ENCODE assay signal across 23 cellular contexts in the genomic region with DNA sequence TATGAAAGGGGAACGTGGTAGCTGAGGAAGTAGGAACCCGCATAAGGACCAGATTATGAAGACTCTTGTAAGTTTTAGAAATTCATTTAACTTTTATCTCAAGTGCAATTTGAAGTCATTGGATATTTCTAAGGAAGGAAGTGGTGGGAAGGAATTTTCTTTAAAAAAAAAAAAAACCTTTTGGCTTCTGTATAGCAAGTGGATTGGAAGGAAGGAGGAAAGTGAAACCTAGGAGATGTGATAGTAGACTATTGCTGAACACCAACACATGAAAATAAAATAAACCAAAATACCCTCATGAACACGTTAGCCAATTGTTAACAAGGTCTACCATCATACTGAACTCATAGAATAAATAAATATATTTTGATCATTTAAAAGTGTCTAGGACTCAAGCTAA.
"Had no signal": no experiment of that assay in that cellular context is flagged by ENCODE, and none has a peak within 500 bp of the region (broad histone marks: within the 10 kb centered on the region; RNA-seq: fewer than 3 reads in every experiment).

No MANE protein-coding gene starts in this region.

- H2AFZ ChIP-seq: neural progenitor cell had no signal

- DNase-seq: activated CD4-positive, alpha-beta T cell treated with anti-CD3 and anti-CD28 coated beads, Interleukin-2, amount 10 ng/mL, durations not matched to agents 7 days and 5 days; activated CD8-positive, alpha-beta T cell treated with anti-CD3 and anti-CD28 coated beads, Interleukin-2, amount 10 ng/mL, durations not matched to agents 7 days and 5 days; activated gamma-delta T cell; activated naive CD4-positive, alpha-beta T cell treated with anti-CD3 and anti-CD28 coated beads, Interleukin-2, amount 50 U/mL, for 16 hours; activated naive CD8-positive, alpha-beta T cell treated with anti-CD3 and anti-CD28 coated beads, Interleukin-2, amount 50 U/mL, for 24 hours; body of pancreas; caudate nucleus; effector memory CD4-positive, alpha-beta T cell; head of caudate nucleus; islet precursor cell; left cardiac atrium; mucosa of descending colon; small intestine; stomach had no signal

- H3K27me3 ChIP-seq: body of pancreas, gastroesophageal sphincter, neural progenitor cell, stomach, suprapubic skin, tibial nerve had no signal

- H3K27ac Mint-ChIP-seq: activated CD4-positive, alpha-beta T cell treated with anti-CD3 and anti-CD28 coated beads, Interleukin-2, amount 10 ng/mL, durations not matched to agents 7 days and 5 days; activated CD8-positive, alpha-beta T cell treated with anti-CD3 and anti-CD28 coated beads, Interleukin-2, amount 10 ng/mL, durations not matched to agents 7 days and 5 days; activated naive CD8-positive, alpha-beta T cell treated with anti-CD3 and anti-CD28 coated beads, Interleukin-2, amount 50 U/mL, for 24 hours; activated T-helper 1 cell treated with anti-CD3 and anti-CD28 coated beads, Interleukin-12 subunit alpha, Interleukin-12 subunit beta, Interleukin-2, Interleukin-4 antibody, amounts not matched to agents 30 ng/mL and 10 ng/mL and 1 ng/mL, durations not matched to agents 14 hours and 24 hours and 36 hours; memory B cell; neural progenitor cell; stimulated activated memory B cell treated with anti-CD40 and anti-IgM and Interleukin-4, amounts not matched to agents 10 μg/mL and 1 μg/mL and 100 μg/mL, for 72 hours; T-helper 1 cell treated with Interleukin-12 subunit alpha and Interleukin-12 subunit beta and Interleukin-4 antibody, amounts not matched to agents 30 μg/mL and 1 μg/mL, for 36 hours had no signal

- ATAC-seq: activated CD8-positive, alpha-beta T cell treated with anti-CD3 and anti-CD28 coated beads, Interleukin-2, amount 10 ng/mL, durations not matched to agents 7 days and 5 days; activated naive CD8-positive, alpha-beta T cell treated with anti-CD3 and anti-CD28 coated beads, Interleukin-2, amount 50 U/mL, for 24 hours; body of pancreas; gastroesophageal sphincter; left cardiac atrium; mucosa of descending colon; sciatic nerve; stimulated activated memory B cell treated with anti-CD40 and anti-IgM and Interleukin-4, amounts not matched to agents 10 μg/mL and 1 μg/mL and 100 μg/mL, for 72 hours had no signal

- H3K27ac ChIP-seq: body of pancreas, gastroesophageal sphincter, neural progenitor cell, stomach, suprapubic skin, tibial nerve had no signal

- H3K4me3 ChIP-seq: body of pancreas, gastroesophageal sphincter, mucosa of descending colon, neural progenitor cell, stomach, suprapubic skin, tibial nerve had no signal

- H3K4me2 ChIP-seq: neural progenitor cell had no signal

- H3K4me3 Mint-ChIP-seq: activated CD4-positive, alpha-beta T cell treated with anti-CD3 and anti-CD28 coated beads, Interleukin-2, amount 10 ng/mL, durations not matched to agents 7 days and 5 days; activated CD8-positive, alpha-beta T cell treated with anti-CD3 and anti-CD28 coated beads, Interleukin-2, amount 10 ng/mL, durations not matched to agents 7 days and 5 days; activated naive CD8-positive, alpha-beta T cell treated with anti-CD3 and anti-CD28 coated beads, Interleukin-2, amount 50 U/mL, for 24 hours; activated T-helper 1 cell treated with anti-CD3 and anti-CD28 coated beads, Interleukin-12 subunit alpha, Interleukin-12 subunit beta, Interleukin-2, Interleukin-4 antibody, amounts not matched to agents 30 ng/mL and 10 ng/mL and 1 ng/mL, durations not matched to agents 14 hours and 24 hours and 36 hours; memory B cell; neural progenitor cell; stimulated activated memory B cell treated with anti-CD40 and anti-IgM and Interleukin-4, amounts not matched to agents 10 μg/mL and 1 μg/mL and 100 μg/mL, for 72 hours; T-helper 1 cell treated with Interleukin-12 subunit alpha and Interleukin-12 subunit beta and Interleukin-4 antibody, amounts not matched to agents 30 μg/mL and 1 μg/mL, for 36 hours had no signal

- H3K36me3 ChIP-seq: gastroesophageal sphincter, neural progenitor cell, stomach, suprapubic skin, tibial nerve had no signal

- H3K9me3 Mint-ChIP-seq: activated CD4-positive, alpha-beta T cell treated with anti-CD3 and anti-CD28 coated beads, Interleukin-2, amount 10 ng/mL, durations not matched to agents 7 days and 5 days; activated T-helper 1 cell treated with anti-CD3 and anti-CD28 coated beads, Interleukin-12 subunit alpha, Interleukin-12 subunit beta, Interleukin-2, Interleukin-4 antibody, amounts not matched to agents 30 ng/mL and 10 ng/mL and 1 ng/mL, durations not matched to agents 14 hours and 24 hours and 36 hours; memory B cell; neural progenitor cell; T-helper 1 cell treated with Interleukin-12 subunit alpha and Interleukin-12 subunit beta and Interleukin-4 antibody, amounts not matched to agents 30 μg/mL and 1 μg/mL, for 36 hours had no signal

- H3K9me3 ChIP-seq: body of pancreas, gastroesophageal sphincter, mucosa of descending colon, stomach, suprapubic skin, tibial nerve had no signal

- H3K4me1 ChIP-seq: neural progenitor cell had no signal

- H3K27me3 Mint-ChIP-seq: activated naive CD8-positive, alpha-beta T cell treated with anti-CD3 and anti-CD28 coated beads, Interleukin-2, amount 50 U/mL, for 24 hours; memory B cell; stimulated activated memory B cell treated with anti-CD40 and anti-IgM and Interleukin-4, amounts not matched to agents 10 μg/mL and 1 μg/mL and 100 μg/mL, for 72 hours had no signal

- H3K36me3 Mint-ChIP-seq: memory B cell; neural progenitor cell; stimulated activated memory B cell treated with anti-CD40 and anti-IgM and Interleukin-4, amounts not matched to agents 10 μg/mL and 1 μg/mL and 100 μg/mL, for 72 hours had no signal

- H3K9ac ChIP-seq: neural progenitor cell had no signal
